In the genomic region with DNA sequence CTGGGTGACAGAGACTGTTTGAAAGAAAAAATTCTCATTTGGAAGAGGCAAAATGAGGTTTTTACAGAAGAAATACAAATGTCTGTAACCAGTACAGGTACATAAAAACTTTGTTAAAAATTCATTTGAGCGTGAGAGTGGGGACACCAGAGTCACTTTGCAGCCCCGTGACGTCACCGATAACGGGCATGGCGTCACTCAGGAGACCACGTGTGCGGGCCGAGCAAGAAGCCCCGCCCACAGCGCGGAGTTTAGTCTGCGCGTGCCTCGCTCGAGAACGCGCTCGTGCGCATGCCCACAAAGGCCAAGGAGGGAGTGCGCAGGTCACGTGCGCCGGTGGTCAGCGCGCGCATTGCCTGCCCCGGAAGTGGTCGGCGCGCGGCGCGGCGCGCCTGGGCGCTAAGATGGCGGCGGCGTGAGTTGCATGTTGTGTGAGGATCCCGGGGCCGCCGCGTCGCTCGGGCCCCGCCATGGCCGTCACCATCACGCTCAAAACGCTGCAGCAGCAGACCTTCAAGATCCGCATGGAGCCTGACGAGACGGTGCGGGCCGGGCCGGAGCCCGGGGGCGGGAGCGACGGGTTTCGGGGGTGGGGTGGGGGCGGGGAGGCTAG, we compare ENCODE assay signal across 8 cellular contexts. TPM values are rescaled to one million over a fixed set of nuclear protein-coding genes. Genes with fewer than 3 reads are reported as not detected.
DNase-seq lines count a peak whose midpoint lies in the region; ATAC-seq and TF ChIP-seq lines count a peak whose summit lies in the region.

RAD23A (plus strand) TSS at position 384 of the 613 bp plus-strand sequence; CDS start at position 471, 87 bp downstream.

- H3K4me1 ChIP-seq in spleen: peaks cover 26 to 94% (median 78%) of the 10 kb centered on the region in 6 donors

- WGBS in spleen, 5 donors: 0 to 2% (median 0%) methylated on average over 15 to 62 of the region's 62 CpGs

- peak within 1 kb of the TSS; percentile 69 for H3K27ac ChIP-seq in caudate nucleus (ENCODE audit: low read depth, low read length)
- peak within 1 kb of the TSS; percentile 87 to 98 (median 94) for H3K27ac ChIP-seq in spleen

- peak; percentile 95 for DNase-seq in AG09319 (ENCODE audit: extremely low read depth, low read depth)
- peak; percentile 56 for DNase-seq in NCI-H345 treated with DMSO at 0.1 percent for 48 hours (lab: John Stamatoyannopoulos, UW; ENCODE audit: unreplicated experiment)
- DNase-seq in activated CD4-positive, CD25-positive, alpha-beta regulatory T cell (lab: John Stamatoyannopoulos, UW): peak; percentile 95 to 98 (median 96)
- DNase-seq in caudate nucleus (lab: John Stamatoyannopoulos, UW): peak in 60 of 61 donors; percentile 26 to 94 (median 85)
- peak; percentile 97 for DNase-seq in iris pigment epithelial cell (ENCODE audit: low read depth)
- DNase-seq in spleen: peak; percentile 98

- peaks cover 10 to 79% (median 76%) of the 10 kb centered on the region in 6 donors for H3K36me3 ChIP-seq in spleen

- H3K27me3 ChIP-seq in spleen (replicated peaks in 1 of 7): no peaks in the 10 kb centered on the region

- TF ChIP-seq CTCF in AG09319 (IDR thresholded peaks at IDR 0.05; ENCODE audit: low read depth, low read length) (no peak), spleen (IDR thresholded peaks at IDR 0.05 in 8 of 11, conservative IDR thresholded peaks at IDR 0.05 in 3 of 11) (peak in 6 of 11 experiments; percentile 8 to 37 (median 16))

- peak; percentile 68 for ATAC-seq in GM19025 (IDR thresholded peaks at IDR 0.05; ENCODE audit: low read depth, unreplicated experiment)
- ATAC-seq in HG03342 (IDR thresholded peaks at IDR 0.05; ENCODE audit: unreplicated experiment): peak; percentile 61

- intact Hi-C loops in spleen (cut with DNase I; ENCODE audit: low total_unique reads): no loop called here

- peak; percentile 67 to 79 (median 70) for TF ChIP-seq POLR2A in spleen (IDR thresholded peaks at IDR 0.05)

- no peaks in the 10 kb centered on the region for H3K9me3 ChIP-seq in spleen

- H3K4me3 ChIP-seq in spleen: peak within 1 kb of the TSS; percentile 77 to 99 (median 90)

RNA-seq across cellular contexts. Expression of gene RAD23A, which starts in this region (rescaled TPM):
- total RNA-seq in spleen: 100 to 1,000 TPM in 1 of 7 donors, 10 to 100 TPM in 6; 80.4 to 109 (median 90.8) TPM
- polyA plus RNA-seq in spleen: 100 to 1,000 TPM in 2 of 3 donors, 10 to 100 TPM in 1; 88.6 to 134 (median 115) TPM

Comparison
In these comparisons a context has a peak if more than half of its experiments do, and no peak if none do; other contexts are left out.
1. Peak in every context shown above with its lines: DNase-seq, ATAC-seq, H3K4me3 ChIP-seq and H3K27ac ChIP-seq.